ENCODE assay signal across 1 cellular context in genomic region chr21:42474982-42475381, GRCh38.
TF ChIP-seq lines count a peak whose summit lies in the region.

No MANE protein-coding gene starts in this region.

TF ChIP-seq in GM12878, 131 proteins besides CTCF, POLR2A, EP300 and RAD21:
- TF ChIP-seq SMAD1 (IDR thresholded peaks at IDR 0.05; ENCODE audit: low read depth, partially characterized antibody) (no peak), GABPA (IDR thresholded peaks at IDR 0.05; ENCODE audit: low read depth) (no peak), GATAD2B (conservative IDR thresholded peaks at IDR 0.05; ENCODE audit: low read depth) (0 out of 2 replicates have a peak, but pooled peaks have one; percentile 39), IKZF2 (IDR thresholded peaks at IDR 0.05) (peak in 1 of 2 experiments; percentile 28; a peak in 1 of 4 replicates), IRF3 (IDR thresholded peaks at IDR 0.05) (no peak), STAT1 (conservative IDR thresholded peaks at IDR 0.05) (no peak), SREBF1 (IDR thresholded peaks at IDR 0.05; ENCODE audit: low read length) (no peak), ZSCAN29 (IDR thresholded peaks at IDR 0.05) (no peak), ATF2 (IDR thresholded peaks at IDR 0.05; ENCODE audit: low read length) (no peak), PAX8 (IDR thresholded peaks at IDR 0.05) (no peak), RCOR1 (conservative IDR thresholded peaks at IDR 0.05; ENCODE audit: low read depth, low read length) (0 out of 2 replicates have a peak, but pooled peaks have one; percentile 5), ETV6 (conservative IDR thresholded peaks at IDR 0.05 in 1 of 2, IDR thresholded peaks at IDR 0.05 in 1 of 2; ENCODE audit: borderline replicate concordance in 1 of 2, low read depth in 1 of 2) (no peak)
- TF ChIP-seq, protein P1, sequence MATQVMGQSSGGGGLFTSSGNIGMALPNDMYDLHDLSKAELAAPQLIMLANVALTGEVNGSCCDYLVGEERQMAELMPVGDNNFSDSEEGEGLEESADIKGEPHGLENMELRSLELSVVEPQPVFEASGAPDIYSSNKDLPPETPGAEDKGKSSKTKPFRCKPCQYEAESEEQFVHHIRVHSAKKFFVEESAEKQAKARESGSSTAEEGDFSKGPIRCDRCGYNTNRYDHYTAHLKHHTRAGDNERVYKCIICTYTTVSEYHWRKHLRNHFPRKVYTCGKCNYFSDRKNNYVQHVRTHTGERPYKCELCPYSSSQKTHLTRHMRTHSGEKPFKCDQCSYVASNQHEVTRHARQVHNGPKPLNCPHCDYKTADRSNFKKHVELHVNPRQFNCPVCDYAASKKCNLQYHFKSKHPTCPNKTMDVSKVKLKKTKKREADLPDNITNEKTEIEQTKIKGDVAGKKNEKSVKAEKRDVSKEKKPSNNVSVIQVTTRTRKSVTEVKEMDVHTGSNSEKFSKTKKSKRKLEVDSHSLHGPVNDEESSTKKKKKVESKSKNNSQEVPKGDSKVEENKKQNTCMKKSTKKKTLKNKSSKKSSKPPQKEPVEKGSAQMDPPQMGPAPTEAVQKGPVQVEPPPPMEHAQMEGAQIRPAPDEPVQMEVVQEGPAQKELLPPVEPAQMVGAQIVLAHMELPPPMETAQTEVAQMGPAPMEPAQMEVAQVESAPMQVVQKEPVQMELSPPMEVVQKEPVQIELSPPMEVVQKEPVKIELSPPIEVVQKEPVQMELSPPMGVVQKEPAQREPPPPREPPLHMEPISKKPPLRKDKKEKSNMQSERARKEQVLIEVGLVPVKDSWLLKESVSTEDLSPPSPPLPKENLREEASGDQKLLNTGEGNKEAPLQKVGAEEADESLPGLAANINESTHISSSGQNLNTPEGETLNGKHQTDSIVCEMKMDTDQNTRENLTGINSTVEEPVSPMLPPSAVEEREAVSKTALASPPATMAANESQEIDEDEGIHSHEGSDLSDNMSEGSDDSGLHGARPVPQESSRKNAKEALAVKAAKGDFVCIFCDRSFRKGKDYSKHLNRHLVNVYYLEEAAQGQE (IDR thresholded peaks at IDR 0.05; ENCODE audit: low read depth, low read length): no peak
- TF ChIP-seq, protein P2, sequence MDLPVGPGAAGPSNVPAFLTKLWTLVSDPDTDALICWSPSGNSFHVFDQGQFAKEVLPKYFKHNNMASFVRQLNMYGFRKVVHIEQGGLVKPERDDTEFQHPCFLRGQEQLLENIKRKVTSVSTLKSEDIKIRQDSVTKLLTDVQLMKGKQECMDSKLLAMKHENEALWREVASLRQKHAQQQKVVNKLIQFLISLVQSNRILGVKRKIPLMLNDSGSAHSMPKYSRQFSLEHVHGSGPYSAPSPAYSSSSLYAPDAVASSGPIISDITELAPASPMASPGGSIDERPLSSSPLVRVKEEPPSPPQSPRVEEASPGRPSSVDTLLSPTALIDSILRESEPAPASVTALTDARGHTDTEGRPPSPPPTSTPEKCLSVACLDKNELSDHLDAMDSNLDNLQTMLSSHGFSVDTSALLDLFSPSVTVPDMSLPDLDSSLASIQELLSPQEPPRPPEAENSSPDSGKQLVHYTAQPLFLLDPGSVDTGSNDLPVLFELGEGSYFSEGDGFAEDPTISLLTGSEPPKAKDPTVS (IDR thresholded peaks at IDR 0.05; ENCODE audit: low read depth, low read length): no peak
- TF ChIP-seq, protein P3, sequence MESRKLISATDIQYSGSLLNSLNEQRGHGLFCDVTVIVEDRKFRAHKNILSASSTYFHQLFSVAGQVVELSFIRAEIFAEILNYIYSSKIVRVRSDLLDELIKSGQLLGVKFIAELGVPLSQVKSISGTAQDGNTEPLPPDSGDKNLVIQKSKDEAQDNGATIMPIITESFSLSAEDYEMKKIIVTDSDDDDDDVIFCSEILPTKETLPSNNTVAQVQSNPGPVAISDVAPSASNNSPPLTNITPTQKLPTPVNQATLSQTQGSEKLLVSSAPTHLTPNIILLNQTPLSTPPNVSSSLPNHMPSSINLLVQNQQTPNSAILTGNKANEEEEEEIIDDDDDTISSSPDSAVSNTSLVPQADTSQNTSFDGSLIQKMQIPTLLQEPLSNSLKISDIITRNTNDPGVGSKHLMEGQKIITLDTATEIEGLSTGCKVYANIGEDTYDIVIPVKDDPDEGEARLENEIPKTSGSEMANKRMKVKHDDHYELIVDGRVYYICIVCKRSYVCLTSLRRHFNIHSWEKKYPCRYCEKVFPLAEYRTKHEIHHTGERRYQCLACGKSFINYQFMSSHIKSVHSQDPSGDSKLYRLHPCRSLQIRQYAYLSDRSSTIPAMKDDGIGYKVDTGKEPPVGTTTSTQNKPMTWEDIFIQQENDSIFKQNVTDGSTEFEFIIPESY (IDR thresholded peaks at IDR 0.05): no peak
